ENCODE assay signal across 1 cellular context in the genomic region with DNA sequence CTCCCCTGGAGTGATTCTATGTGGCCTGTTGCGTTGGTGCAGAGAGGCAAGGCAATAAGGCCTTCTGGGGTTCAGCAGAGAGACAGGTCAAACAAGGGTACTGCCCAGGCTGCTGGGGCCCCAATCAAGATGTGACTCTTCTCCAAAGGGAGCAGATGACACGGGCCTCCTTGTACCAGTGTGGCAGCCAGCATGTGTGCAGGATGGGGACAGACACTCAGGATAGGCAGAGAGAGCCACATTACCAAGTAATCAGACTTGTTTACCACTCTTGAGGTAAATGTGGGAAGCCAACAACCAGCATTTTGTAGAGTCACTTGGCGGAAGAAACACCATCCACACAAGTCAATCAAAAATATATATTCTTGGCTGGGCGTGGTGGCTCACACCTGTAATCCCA.
TF ChIP-seq lines count a peak whose summit lies in the region.

No MANE protein-coding gene starts in this region.

TF ChIP-seq in GM12878, 131 proteins besides CTCF, POLR2A, EP300 and RAD21 (continued from another document):
- TF ChIP-seq, protein P1, sequence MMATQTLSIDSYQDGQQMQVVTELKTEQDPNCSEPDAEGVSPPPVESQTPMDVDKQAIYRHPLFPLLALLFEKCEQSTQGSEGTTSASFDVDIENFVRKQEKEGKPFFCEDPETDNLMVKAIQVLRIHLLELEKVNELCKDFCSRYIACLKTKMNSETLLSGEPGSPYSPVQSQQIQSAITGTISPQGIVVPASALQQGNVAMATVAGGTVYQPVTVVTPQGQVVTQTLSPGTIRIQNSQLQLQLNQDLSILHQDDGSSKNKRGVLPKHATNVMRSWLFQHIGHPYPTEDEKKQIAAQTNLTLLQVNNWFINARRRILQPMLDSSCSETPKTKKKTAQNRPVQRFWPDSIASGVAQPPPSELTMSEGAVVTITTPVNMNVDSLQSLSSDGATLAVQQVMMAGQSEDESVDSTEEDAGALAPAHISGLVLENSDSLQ (IDR thresholded peaks at IDR 0.05), result peak; percentile 70
- no peak for TF ChIP-seq NR2C2 (IDR thresholded peaks at IDR 0.05; ENCODE audit: borderline replicate concordance, control insufficient read depth, insufficient read length, low read depth)
